In genomic region chr9:70412678-70413426, GRCh38 we compare ENCODE assay signal across 8 cellular contexts. TPM values are rescaled to one million over a fixed set of nuclear protein-coding genes. Genes with fewer than 3 reads are reported as not detected.
A peak's percentile ranks its signal among the peaks of the same experiment; 100 is the strongest.
DNase-seq lines count a peak whose midpoint lies in the region; ATAC-seq and TF ChIP-seq lines count a peak whose summit lies in the region.

No MANE protein-coding gene starts in this region.

- peaks cover 13% of the 10 kb centered on the region for H3K4me1 ChIP-seq in HUES48 (ENCODE audit: control insufficient read depth, insufficient read depth, low read length)
- peaks cover 8 to 20% of the 10 kb centered on the region in 2 experiments for H3K4me1 ChIP-seq in trophoblast cell (ENCODE audit: control insufficient read depth in 1 of 2, insufficient read depth in 2 of 2, low read length in 2 of 2)

- no peak overlapping the region for H2BK12ac ChIP-seq in trophoblast cell (ENCODE audit: low read length)

- H3K14ac ChIP-seq in trophoblast cell (ENCODE audit: low read length): no peak overlapping the region

- H3K27me3 Mint-ChIP-seq in T-helper 1 cell treated with Interleukin-12 subunit alpha and Interleukin-12 subunit beta and Interleukin-4 antibody, amounts not matched to agents 30 μg/mL and 1 μg/mL, for 36 hours (ENCODE audit: low read depth): no peaks in the 10 kb centered on the region

- H3K9ac ChIP-seq in HUES48 (ENCODE audit: low read depth, low read length) (no peak overlapping the region), trophoblast cell (ENCODE audit: low read length) (peak overlapping the region; percentile 11)

- H3K79me2 ChIP-seq in trophoblast cell (ENCODE audit: control insufficient read depth, insufficient read depth, low read length, poor library complexity): no peaks in the 10 kb centered on the region

- no peak overlapping the region for H3K4ac ChIP-seq in trophoblast cell (ENCODE audit: low read depth, low read length)

- H3K36me3 ChIP-seq in HUES48 (ENCODE audit: control insufficient read depth, insufficient read depth, low read length): no peaks in the 10 kb centered on the region
- no peaks in the 10 kb centered on the region for H3K36me3 ChIP-seq in trophoblast cell (ENCODE audit: control insufficient read depth in 1 of 2, insufficient read depth in 2 of 2, low read length in 2 of 2)

- H3K18ac ChIP-seq in trophoblast cell (ENCODE audit: low read length): no peak overlapping the region

- H3K4me2 ChIP-seq in trophoblast cell (ENCODE audit: low read length): peak overlapping the region; percentile 86

- no peak overlapping the region for H4K12ac ChIP-seq in trophoblast cell (ENCODE audit: low read depth, low read length)

- intact Hi-C loops in left ventricle myocardium superior (cut with micrococcal nuclease): loop anchor here (5.0 to 10.0 kb wide), 2 partner anchors 69 to 182 kb away; no protein-coding TSS in a partner anchor

- H3K4me1 Mint-ChIP-seq in T-helper 1 cell treated with Interleukin-12 subunit alpha and Interleukin-12 subunit beta and Interleukin-4 antibody, amounts not matched to agents 30 μg/mL and 1 μg/mL, for 36 hours (ENCODE audit: low read depth): peaks cover 43% of the 10 kb centered on the region

- H3K27ac Mint-ChIP-seq in T-helper 1 cell treated with Interleukin-12 subunit alpha and Interleukin-12 subunit beta and Interleukin-4 antibody, amounts not matched to agents 30 μg/mL and 1 μg/mL, for 36 hours: peak overlapping the region; percentile 99

- peak overlapping the region; percentile 96 for H3K4me3 Mint-ChIP-seq in T-helper 1 cell treated with Interleukin-12 subunit alpha and Interleukin-12 subunit beta and Interleukin-4 antibody, amounts not matched to agents 30 μg/mL and 1 μg/mL, for 36 hours

- in situ Hi-C loops in astrocyte of the spinal cord (cut with HindIII; ENCODE audit: low sequenced_read_pairs): no loop called here

- peak overlapping the region; percentile 59 for H3K4me3 ChIP-seq in HUES48 (ENCODE audit: low read depth, low read length)
- peak overlapping the region; percentile 99 for H3K4me3 ChIP-seq in astrocyte of the spinal cord (ENCODE audit: low read depth, low read length)
- H3K4me3 ChIP-seq in trophoblast cell (ENCODE audit: low read depth, low read length): peak overlapping the region; percentile 63

- H3K27ac ChIP-seq in HUES48 (ENCODE audit: low read depth, low read length) (no peak overlapping the region), trophoblast cell (ENCODE audit: low read depth, low read length) (no peak overlapping the region)

- H2BK120ac ChIP-seq in trophoblast cell (ENCODE audit: insufficient read depth, low read length, poor library complexity): no peak overlapping the region

- H3K79me1 ChIP-seq in trophoblast cell (ENCODE audit: low read length): no peaks in the 10 kb centered on the region

- no peak overlapping the region for H4K91ac ChIP-seq in trophoblast cell (ENCODE audit: low read depth, low read length)

- H4K8ac ChIP-seq in trophoblast cell (ENCODE audit: low read depth, low read length): no peak overlapping the region

- H2AFZ ChIP-seq in trophoblast cell (ENCODE audit: insufficient read depth, low read length, poor library complexity): peak overlapping the region; percentile 15

- peaks cover 3% of the 10 kb centered on the region for H3K36me3 Mint-ChIP-seq in T-helper 1 cell treated with Interleukin-12 subunit alpha and Interleukin-12 subunit beta and Interleukin-4 antibody, amounts not matched to agents 30 μg/mL and 1 μg/mL, for 36 hours (ENCODE audit: low read depth)

- H2BK5ac ChIP-seq in trophoblast cell (ENCODE audit: low read depth, low read length, poor library complexity): no peak overlapping the region

- H3K27me3 ChIP-seq in HUES48 (ENCODE audit: control insufficient read depth, insufficient read depth, low read length) (peaks cover 43% of the 10 kb centered on the region), trophoblast cell (ENCODE audit: insufficient read depth, low read length) (peaks cover 19% of the 10 kb centered on the region)

- H3K9me3 ChIP-seq in HUES48 (ENCODE audit: control insufficient read depth, insufficient read depth, low read length): no peaks in the 10 kb centered on the region
- H3K9me3 ChIP-seq in trophoblast cell (ENCODE audit: insufficient read depth, low read depth, low read length): no peaks in the 10 kb centered on the region

- H3K23ac ChIP-seq in trophoblast cell (ENCODE audit: low read length): no peak overlapping the region

- no peak overlapping the region for H2AK5ac ChIP-seq in trophoblast cell (ENCODE audit: low read length)

- no peak for TF ChIP-seq CTCF in astrocyte of the spinal cord (IDR thresholded peaks at IDR 0.05; ENCODE audit: low read depth, low read length)

- ATAC-seq in left ventricle myocardium superior (peak; percentile 63), GM18870 (IDR thresholded peaks at IDR 0.05; ENCODE audit: unreplicated experiment) (no peak), HG02973 (IDR thresholded peaks at IDR 0.05; ENCODE audit: unreplicated experiment) (no peak)

- H3K9me3 Mint-ChIP-seq in T-helper 1 cell treated with Interleukin-12 subunit alpha and Interleukin-12 subunit beta and Interleukin-4 antibody, amounts not matched to agents 30 μg/mL and 1 μg/mL, for 36 hours: no peaks in the 10 kb centered on the region

- WGBS in trophoblast cell (ENCODE audit: extremely low coverage, insufficient coverage, insufficient read length): no CpG with 5 or more reads among the region's 55 CpGs

- DNase-seq in EH (ENCODE audit: low read depth) (peak; percentile 89), astrocyte of the spinal cord (ENCODE audit: low read depth, low spot score) (peak; percentile 79), left ventricle myocardium superior (peak; percentile 95), trophoblast cell (peak; percentile 46 to 55)

RNA-seq across cellular contexts. Expression of gene KLF9, which starts 1.6 kb away (rescaled TPM):
- 54.9 TPM for total RNA-seq in left ventricle myocardium superior
- 0.15 TPM in 2 replicates for polyA plus RNA-seq in trophoblast cell (2013)
